8 cellular contexts compared by ENCODE assay signal in the genomic region with DNA sequence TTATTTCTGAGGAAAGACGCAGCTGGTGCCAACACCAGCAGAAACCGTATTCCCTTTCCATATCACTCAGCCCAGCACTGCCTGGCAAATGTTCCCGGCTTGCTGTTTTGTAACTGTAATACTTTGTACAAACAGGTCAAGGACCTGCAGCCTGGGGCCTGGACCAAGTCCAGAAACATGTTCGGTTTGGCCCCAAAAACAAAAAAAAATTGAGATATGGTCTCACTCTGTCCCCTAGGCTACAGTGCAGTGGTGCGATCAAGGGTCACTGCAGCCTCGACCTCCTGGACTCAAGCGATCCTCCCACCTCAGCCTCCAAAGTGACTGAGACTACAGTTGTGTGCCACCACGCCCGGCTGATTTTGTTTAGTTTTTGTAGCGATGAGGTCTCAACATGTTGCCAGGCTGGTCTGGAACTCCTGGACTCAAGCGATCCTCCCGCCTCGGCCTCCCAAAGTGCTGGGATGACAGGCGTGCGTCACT. TPM values are rescaled to one million over a fixed set of nuclear protein-coding genes. Genes with fewer than 3 reads are reported as not detected.
DNase-seq lines count a peak whose midpoint lies in the region; ATAC-seq and TF ChIP-seq lines count a peak whose summit lies in the region.

No MANE protein-coding gene starts in this region.

- peak overlapping the region; percentile 79 to 85 for H3K9ac ChIP-seq in mucosa of rectum (ENCODE audit: low read depth in 1 of 2, low read length in 2 of 2)

- peaks cover 22% of the 10 kb centered on the region for H3K36me3 ChIP-seq in right atrium auricular region
- H3K36me3 ChIP-seq in breast epithelium: peaks cover 3% of the 10 kb centered on the region
- H3K36me3 ChIP-seq in mucosa of rectum (ENCODE audit: control insufficient read depth in 2 of 2, insufficient read depth in 2 of 2, low read length in 2 of 2): peaks cover 0 to 17% of the 10 kb centered on the region in 2 donors
- peaks cover 0 to 17% of the 10 kb centered on the region in 2 donors for H3K36me3 ChIP-seq in vagina

- TF ChIP-seq CTCF in right atrium auricular region (IDR thresholded peaks at IDR 0.05): no peak
- TF ChIP-seq CTCF in breast epithelium (IDR thresholded peaks at IDR 0.05): no peak
- no peak for TF ChIP-seq CTCF in vagina (IDR thresholded peaks at IDR 0.05)

- H3K4me3 ChIP-seq in right atrium auricular region (peak overlapping the region; percentile 77 to 94), breast epithelium (peak overlapping the region; percentile 76 to 96 (median 95)), mucosa of rectum (ENCODE audit: low read length in 2 of 2) (peak overlapping the region; percentile 76 to 87), vagina (peak overlapping the region; percentile 64 to 99)

- no peak for TF ChIP-seq POLR2A in breast epithelium (IDR thresholded peaks at IDR 0.05)
- TF ChIP-seq POLR2A in vagina (IDR thresholded peaks at IDR 0.05): no peak

- ATAC-seq in left cardiac atrium: no peak
- no peak for ATAC-seq in GM18519 (IDR thresholded peaks at IDR 0.05; ENCODE audit: low FRiP score, unreplicated experiment)

- H3K27me3 ChIP-seq in right atrium auricular region (no peaks in the 10 kb centered on the region), breast epithelium (no peaks in the 10 kb centered on the region), mucosa of rectum (ENCODE audit: control insufficient read depth in 2 of 2, insufficient read depth in 2 of 2, low read length in 2 of 2) (no peaks in the 10 kb centered on the region), vagina (no peaks in the 10 kb centered on the region)

- no peaks in the 10 kb centered on the region for H3K9me3 ChIP-seq in right atrium auricular region
- H3K9me3 ChIP-seq in breast epithelium: no peaks in the 10 kb centered on the region
- H3K9me3 ChIP-seq in mucosa of rectum (ENCODE audit: control insufficient read depth in 2 of 2, low read length in 2 of 2): no peaks in the 10 kb centered on the region
- no peaks in the 10 kb centered on the region for H3K9me3 ChIP-seq in vagina

- intact Hi-C loops in left cardiac atrium (cut with DNase I): no loop called here
- intact Hi-C loops in breast epithelium (cut with DNase I; ENCODE audit: low total_unique reads): no loop called here
- intact Hi-C loops in vagina (cut with DNase I): no loop called here

- H3K4me1 ChIP-seq in right atrium auricular region (peaks cover 0 to 42% of the 10 kb centered on the region in 2 donors), breast epithelium (peaks cover 0 to 18% of the 10 kb centered on the region in 2 donors), mucosa of rectum (ENCODE audit: control insufficient read depth in 2 of 2, insufficient read depth in 2 of 2, low read length in 2 of 2) (peaks cover 23 to 32% of the 10 kb centered on the region in 2 donors), vagina (peaks cover 45% of the 10 kb centered on the region)

- DNase-seq in right atrium auricular region (ENCODE audit: low spot score) (no peak), left cardiac atrium (no peak), breast epithelium (ENCODE audit: low spot score in 2 of 2) (no peak), vagina (ENCODE audit: extremely low spot score in 2 of 2) (no peak), SW480 (ENCODE audit: low spot score) (no peak)
- DNase-seq in central memory CD4-positive, alpha-beta T cell: no peak

- H3K27ac ChIP-seq in right atrium auricular region (peak overlapping the region in 1 of 2 donors; percentile 56), breast epithelium (no peak overlapping the region), mucosa of rectum (ENCODE audit: low read depth in 2 of 2, low read length in 2 of 2) (peak overlapping the region; percentile 82 to 86), vagina (no peak overlapping the region)

RNA-seq across cellular contexts. Expression of gene HAGH, which starts 1.2 kb away (rescaled TPM):
- 100 to 1,000 TPM; 208 to 227 TPM for total RNA-seq in right atrium auricular region
- 100 to 1,000 TPM; 113 to 123 TPM for total RNA-seq in left cardiac atrium
- 100 to 1,000 TPM in 1 of 3 donors, 10 to 100 TPM in 2; 61.9 to 114 (median 74.7) TPM for total RNA-seq in breast epithelium
- total RNA-seq in vagina: 71.5 TPM

RNA-seq across cellular contexts. Expression of gene FAHD1, which starts 1.6 kb away (rescaled TPM):
- total RNA-seq in right atrium auricular region: 10 to 100 TPM; 35.8 to 59.3 TPM
- total RNA-seq in left cardiac atrium: 10 to 100 TPM; 21.1 to 21.2 TPM
- 10 to 100 TPM; 27.2 to 35.4 (median 29.7) TPM for total RNA-seq in breast epithelium
- 53.5 TPM for total RNA-seq in vagina

RNA-seq across cellular contexts. Expression of gene IGFALS, which starts 31.9 kb away (rescaled TPM):
- not detected for total RNA-seq in right atrium auricular region
- total RNA-seq in left cardiac atrium: not detected
- under 1 TPM; 0.32 to 0.44 (median 0.33) TPM for total RNA-seq in breast epithelium
- total RNA-seq in vagina: not detected

RNA-seq across cellular contexts. Expression of gene NUBP2, which starts 42.7 kb away (rescaled TPM):
- total RNA-seq in right atrium auricular region (10 to 100 TPM; 70.3 to 77.9 TPM), left cardiac atrium (10 to 100 TPM; 32.5 to 33.6 TPM), breast epithelium (10 to 100 TPM; 61.6 to 82.6 (median 80.3) TPM), vagina (40.8 TPM)

RNA-seq across cellular contexts. Expression of gene SPSB3, which starts 43.1 kb away (rescaled TPM):
- total RNA-seq in right atrium auricular region (10 to 100 TPM; 41.9 to 49.0 TPM), left cardiac atrium (10 to 100 TPM; 25.9 to 27.7 TPM), breast epithelium (100 to 1,000 TPM in 1 of 3 donors, 10 to 100 TPM in 2; 84.9 to 107 (median 88.5) TPM), vagina (75.9 TPM)

Comparison
In these comparisons a context has a peak if more than half of its experiments do, and no peak if none do; other contexts are left out.
1. H3K27ac ChIP-seq: peak in mucosa of rectum (2 of 2); none in breast epithelium (0 of 2) and vagina (single experiment).
2. Peak in every context shown above with its lines, with median percentiles within 50 percentile points of each other: H3K4me3 ChIP-seq.